11 cellular contexts compared by ENCODE assay signal in genomic region chr21:34933609-34934345, GRCh38.
A peak's percentile ranks its signal among the peaks of the same experiment; 100 is the strongest.
DNase-seq lines count a peak whose midpoint lies in the region; ATAC-seq lines count a peak whose summit lies in the region.
"Had no signal": no experiment of that assay in that cellular context is flagged by ENCODE, and none has a peak within 500 bp of the region (broad histone marks: within the 10 kb centered on the region; RNA-seq: fewer than 3 reads in every experiment).

No MANE protein-coding gene starts in this region.

- peak; percentile 62 to 75 (median 73) for DNase-seq in CD4-positive, alpha-beta memory T cell
- DNase-seq in immature natural killer cell (peak; percentile 54 to 62 (median 56)), epidermal melanocyte (ENCODE audit: insufficient read length, low spot score) (no peak), OCI-M2 (lab: John Stamatoyannopoulos, UW; ENCODE audit: unreplicated experiment) (no peak), NCI-H1048 (lab: John Stamatoyannopoulos, UW) (no peak), cerebellar cortex (ENCODE audit: low spot score) (no peak)

- POLR2A ChIA-PET in CD4-positive, alpha-beta memory T cell (lab: Charles Lee; ENCODE audit: partially characterized antibody) = interaction anchor here (0.7 to 6.1 kb wide), 23 partner anchors 10 to 1391 kb away, joined by 3 to 70 read pairs (median 4); no protein-coding TSS in a partner anchor

- H3K27ac Mint-ChIP-seq in CD4-positive, alpha-beta memory T cell = peak overlapping the region; percentile 94 to 99 (median 96)
- H3K27ac Mint-ChIP-seq in T-helper 1 cell treated with Interleukin-12 subunit alpha and Interleukin-12 subunit beta and Interleukin-4 antibody, amounts not matched to agents 30 μg/mL and 1 μg/mL, for 36 hours = peak overlapping the region; percentile 97
- peak overlapping the region; percentile 94 to 97 (median 96) for H3K27ac Mint-ChIP-seq in immature natural killer cell

- H3K4me3 ChIP-seq in CD4-positive, alpha-beta memory T cell (ENCODE audit: low read length in 2 of 2) = peak overlapping the region; percentile 20 to 44
- H3K4me3 ChIP-seq: cardiac muscle cell, SJSA1 had no signal

- peaks cover 0 to 1% of the 10 kb centered on the region in 2 donors for H3K36me3 Mint-ChIP-seq in CD4-positive, alpha-beta memory T cell
- peaks cover 11% of the 10 kb centered on the region for H3K36me3 Mint-ChIP-seq in T-helper 1 cell treated with Interleukin-12 subunit alpha and Interleukin-12 subunit beta and Interleukin-4 antibody, amounts not matched to agents 30 μg/mL and 1 μg/mL, for 36 hours (ENCODE audit: low read depth)
- H3K36me3 Mint-ChIP-seq in immature natural killer cell = no peaks in the 10 kb centered on the region

- intact Hi-C loops in CD4-positive, alpha-beta memory T cell (cut with micrococcal nuclease) = loop anchor here (1.0 to 2.0 kb wide), 4 partner anchors 41 to 115 kb away; no protein-coding TSS in a partner anchor

- peaks cover 0 to 2% (median 0%) of the 10 kb centered on the region in 8 donors for H3K9me3 Mint-ChIP-seq in CD4-positive, alpha-beta memory T cell
- no peaks in the 10 kb centered on the region for H3K9me3 Mint-ChIP-seq in T-helper 1 cell treated with Interleukin-12 subunit alpha and Interleukin-12 subunit beta and Interleukin-4 antibody, amounts not matched to agents 30 μg/mL and 1 μg/mL, for 36 hours
- no peaks in the 10 kb centered on the region for H3K9me3 Mint-ChIP-seq in immature natural killer cell

- ATAC-seq in GM21381 (IDR thresholded peaks at IDR 0.05; ENCODE audit: unreplicated experiment) = peak; percentile 83

- no peaks in the 10 kb centered on the region for H3K27me3 Mint-ChIP-seq in CD4-positive, alpha-beta memory T cell
- no peaks in the 10 kb centered on the region for H3K27me3 Mint-ChIP-seq in T-helper 1 cell treated with Interleukin-12 subunit alpha and Interleukin-12 subunit beta and Interleukin-4 antibody, amounts not matched to agents 30 μg/mL and 1 μg/mL, for 36 hours (ENCODE audit: low read depth)
- no peaks in the 10 kb centered on the region for H3K27me3 Mint-ChIP-seq in immature natural killer cell (ENCODE audit: low read depth in 3 of 3)

- peaks cover 75 to 91% (median 82%) of the 10 kb centered on the region in 4 donors for H3K4me1 Mint-ChIP-seq in CD4-positive, alpha-beta memory T cell
- peaks cover 70% of the 10 kb centered on the region for H3K4me1 Mint-ChIP-seq in T-helper 1 cell treated with Interleukin-12 subunit alpha and Interleukin-12 subunit beta and Interleukin-4 antibody, amounts not matched to agents 30 μg/mL and 1 μg/mL, for 36 hours (ENCODE audit: low read depth)
- peaks cover 72 to 89% of the 10 kb centered on the region in 2 donors for H3K4me1 Mint-ChIP-seq in immature natural killer cell

- peak overlapping the region; percentile 66 to 92 (median 86) for H3K4me3 Mint-ChIP-seq in CD4-positive, alpha-beta memory T cell
- H3K4me3 Mint-ChIP-seq in T-helper 1 cell treated with Interleukin-12 subunit alpha and Interleukin-12 subunit beta and Interleukin-4 antibody, amounts not matched to agents 30 μg/mL and 1 μg/mL, for 36 hours = peak overlapping the region; percentile 68
- H3K4me3 Mint-ChIP-seq in immature natural killer cell = peak overlapping the region; percentile 81 to 90 (median 84)

- peak overlapping the region; percentile 73 for H3K27ac ChIP-seq in CD4-positive, alpha-beta memory T cell (ENCODE audit: low read depth, low read length)
- H3K27ac ChIP-seq: cardiac muscle cell, KMS-11, SJSA1 had no signal

- no peaks in the 10 kb centered on the region for H3K36me3 ChIP-seq in CD4-positive, alpha-beta memory T cell (ENCODE audit: insufficient read depth, low read length)
- H3K36me3 ChIP-seq: cardiac muscle cell, SJSA1 had no signal

- no peaks in the 10 kb centered on the region for H3K27me3 ChIP-seq in CD4-positive, alpha-beta memory T cell (ENCODE audit: insufficient read depth, low read length)
- H3K27me3 ChIP-seq: SJSA1 had no signal

- H3K4me1 ChIP-seq in CD4-positive, alpha-beta memory T cell (ENCODE audit: insufficient read depth, low read length) = peaks cover 90% of the 10 kb centered on the region

- H3K9me3 ChIP-seq in CD4-positive, alpha-beta memory T cell (ENCODE audit: control insufficient read depth in 1 of 2, low read length in 2 of 2) = no peaks in the 10 kb centered on the region
- H3K9me3 ChIP-seq: SJSA1 had no signal

- CTCF ChIA-PET in CD4-positive, alpha-beta memory T cell (lab: Charles Lee; ENCODE audit: partially characterized antibody) = interaction anchor here (0.6 to 3.6 kb wide), 20 partner anchors 11 to 272 kb away, joined by 3 to 15 read pairs (median 5); no protein-coding TSS in a partner anchor

Comparison
In these comparisons a context has a peak if more than half of its experiments do, and no peak if none do; other contexts are left out.
1. DNase-seq: peak in CD4-positive, alpha-beta memory T cell (5 of 5) and immature natural killer cell (3 of 3); none in epidermal melanocyte (single experiment), OCI-M2 (single experiment), NCI-H1048 (single experiment) and cerebellar cortex (single experiment).
2. Peak in every context shown above with its lines, with median percentiles within 50 percentile points of each other: H3K27ac Mint-ChIP-seq and H3K4me3 Mint-ChIP-seq.